ENCODE assay signal across 27 cellular contexts in genomic region chr6:161238076-161238869, GRCh38. TPM values are rescaled to one million over a fixed set of nuclear protein-coding genes. Genes with fewer than 3 reads are reported as not detected.
DNase-seq lines count a peak whose midpoint lies in the region; ATAC-seq and TF ChIP-seq lines count a peak whose summit lies in the region.
"Had no signal": no experiment of that assay in that cellular context is flagged by ENCODE, and none has a peak within 500 bp of the region (broad histone marks: within the 10 kb centered on the region; RNA-seq: fewer than 3 reads in every experiment).

No MANE protein-coding gene starts in this region.

- no peak overlapping the region for H3K18ac ChIP-seq in H9 (ENCODE audit: insufficient read length, low read depth, low read length)

- H3K79me1 ChIP-seq in H9 (ENCODE audit: insufficient read depth, low read depth, low read length, poor library complexity, severe bottlenecking), result peaks cover 6% of the 10 kb centered on the region

- H3K36me3 ChIP-seq in smooth muscle cell (ENCODE audit: low read depth), result no peaks in the 10 kb centered on the region
- H3K36me3 ChIP-seq: neutrophil, thoracic aorta had no signal

- H3K36me3 Mint-ChIP-seq in H9 (ENCODE audit: insufficient read depth in 1 of 3, low read depth in 3 of 3), result peaks cover 6 to 7% (median 7%) of the 10 kb centered on the region in 3 experiments
- H3K36me3 Mint-ChIP-seq in activated T-helper 2 cell treated with anti-CD3 and anti-CD28 coated beads, Interferon-gamma antibody, Interleukin-2, Interleukin-4, amounts not matched to agents 10 μg/mL and 5 μg/mL and 100 μg/mL, durations not matched to agents 14 hours and 24 hours and 36 hours (ENCODE audit: low read depth), result peaks cover 14% of the 10 kb centered on the region
- peaks cover 9% of the 10 kb centered on the region for H3K36me3 Mint-ChIP-seq in activated CD8-positive, alpha-beta memory T cell treated with anti-CD3 and anti-CD28 coated beads, Interleukin-2, amount 10 ng/mL, durations not matched to agents 7 days and 5 days
- H3K36me3 Mint-ChIP-seq in natural killer cell treated with Interleukin-12 subunit alpha and Interleukin-12 subunit beta and Interleukin-15 and Interleukin-18, amount 100 ng/mL, for 72 hours, result peaks cover 11% of the 10 kb centered on the region
- H3K36me3 Mint-ChIP-seq: CD8-positive, alpha-beta T cell had no signal

- peak overlapping the region in 1 of 3 experiments; percentile 50; a peak in 1 of 7 replicates for H3K27ac Mint-ChIP-seq in H9
- H3K27ac Mint-ChIP-seq in activated T-helper 2 cell treated with anti-CD3 and anti-CD28 coated beads, Interferon-gamma antibody, Interleukin-2, Interleukin-4, amounts not matched to agents 10 μg/mL and 5 μg/mL and 100 μg/mL, durations not matched to agents 14 hours and 24 hours and 36 hours, result peak overlapping the region; percentile 4
- no peak overlapping the region for H3K27ac Mint-ChIP-seq in activated CD8-positive, alpha-beta memory T cell treated with anti-CD3 and anti-CD28 coated beads, Interleukin-2, amount 10 ng/mL, durations not matched to agents 7 days and 5 days
- no peak overlapping the region for H3K27ac Mint-ChIP-seq in natural killer cell treated with Interleukin-12 subunit alpha and Interleukin-12 subunit beta and Interleukin-15 and Interleukin-18, amount 100 ng/mL, for 72 hours
- H3K27ac Mint-ChIP-seq: activated CD4-positive, alpha-beta memory T cell treated with anti-CD3 and anti-CD28 coated beads for 36 hours; activated naive CD8-positive, alpha-beta T cell treated with anti-CD3 and anti-CD28 coated beads, Interleukin-2, amount 10 ng/mL, durations not matched to agents 7 days and 5 days; CD8-positive, alpha-beta T cell; stimulated activated naive CD8-positive, alpha-beta T cell treated with anti-CD3 and anti-CD28 coated beads, Interleukin-15, Interleukin-2, amounts not matched to agents 100 ng/mL and 50 ng/mL, for 24 hours had no signal

- DNase-seq in H9 (no peak), fibroblast of mammary gland (ENCODE audit: low read depth) (peak; percentile 44), smooth muscle cell (lab: John Stamatoyannopoulos, UW; ENCODE audit: unreplicated experiment) (no peak), foreskin melanocyte (no peak), NCI-H510A (lab: John Stamatoyannopoulos, UW) (no peak)
- DNase-seq in activated T-helper 2 cell treated with anti-CD3 and anti-CD28 coated beads, Interferon-gamma antibody, Interleukin-2, Interleukin-4, amounts not matched to agents 10 μg/mL and 5 μg/mL and 100 μg/mL, durations not matched to agents 14 hours and 24 hours and 36 hours (ENCODE audit: low spot score), result no peak
- DNase-seq in activated CD8-positive, alpha-beta memory T cell treated with anti-CD3 and anti-CD28 coated beads, Interleukin-2, amount 10 ng/mL, durations not matched to agents 7 days and 5 days, result no peak
- no peak for DNase-seq in natural killer cell treated with Interleukin-12 subunit alpha and Interleukin-12 subunit beta and Interleukin-15 and Interleukin-18, amount 100 ng/mL, for 72 hours (ENCODE audit: low spot score)
- DNase-seq: activated CD4-positive, alpha-beta memory T cell treated with anti-CD3 and anti-CD28 coated beads for 36 hours; activated naive CD8-positive, alpha-beta T cell treated with anti-CD3 and anti-CD28 coated beads, Interleukin-2, amount 10 ng/mL, durations not matched to agents 7 days and 5 days; AML-193; CD8-positive, alpha-beta T cell; DMS 273 treated with DMSO at 0.1 percent for 48 hours; hippocampal formation; KG1; mesenchymal stem cell; NCI-H1417; NCI-H2081 treated with DMSO at 0.1 percent for 48 hours; NCI-H345; NCI-H774; psoas muscle; stimulated activated CD4-positive, alpha-beta T cell treated with anti-CD3 and anti-CD28 coated beads, Interleukin-15, amount 100 ng/mL, for 24 hours; T-helper 1 cell had no signal

- no peak overlapping the region for H4K8ac ChIP-seq in H9 (replicated peaks; ENCODE audit: insufficient read length, low read depth, low read length)

- no peak overlapping the region for H3K4ac ChIP-seq in H9 (ENCODE audit: low read depth, low read length)

- ATAC-seq in activated CD8-positive, alpha-beta memory T cell treated with anti-CD3 and anti-CD28 coated beads, Interleukin-2, amount 10 ng/mL, durations not matched to agents 7 days and 5 days, result no peak
- no peak for ATAC-seq in natural killer cell treated with Interleukin-12 subunit alpha and Interleukin-12 subunit beta and Interleukin-15 and Interleukin-18, amount 100 ng/mL, for 72 hours
- ATAC-seq: CD8-positive, alpha-beta T cell; psoas muscle had no signal

- H3K27me3 Mint-ChIP-seq in H9 (ENCODE audit: low read depth), result no peaks in the 10 kb centered on the region
- no peaks in the 10 kb centered on the region for H3K27me3 Mint-ChIP-seq in activated T-helper 2 cell treated with anti-CD3 and anti-CD28 coated beads, Interferon-gamma antibody, Interleukin-2, Interleukin-4, amounts not matched to agents 10 μg/mL and 5 μg/mL and 100 μg/mL, durations not matched to agents 14 hours and 24 hours and 36 hours (ENCODE audit: low read depth)
- no peaks in the 10 kb centered on the region for H3K27me3 Mint-ChIP-seq in activated CD8-positive, alpha-beta memory T cell treated with anti-CD3 and anti-CD28 coated beads, Interleukin-2, amount 10 ng/mL, durations not matched to agents 7 days and 5 days
- H3K27me3 Mint-ChIP-seq in natural killer cell treated with Interleukin-12 subunit alpha and Interleukin-12 subunit beta and Interleukin-15 and Interleukin-18, amount 100 ng/mL, for 72 hours, result peaks cover 0 to 12% of the 10 kb centered on the region in 2 donors
- H3K27me3 Mint-ChIP-seq: activated CD4-positive, alpha-beta memory T cell treated with anti-CD3 and anti-CD28 coated beads for 36 hours; activated naive CD8-positive, alpha-beta T cell treated with anti-CD3 and anti-CD28 coated beads, Interleukin-2, amount 10 ng/mL, durations not matched to agents 7 days and 5 days; stimulated activated naive CD8-positive, alpha-beta T cell treated with anti-CD3 and anti-CD28 coated beads, Interleukin-15, Interleukin-2, amounts not matched to agents 100 ng/mL and 50 ng/mL, for 24 hours had no signal

- WGBS in H9 (ENCODE audit: extremely low coverage, insufficient read length, low lambda C conversion rate), result no CpG with 5 or more reads among the region's 10 CpGs
- 55% methylated on average over 10 of the region's 10 CpGs for WGBS in smooth muscle cell (ENCODE audit: low lambda C conversion rate)

- H3K4me1 ChIP-seq in H9 (ENCODE audit: insufficient read depth, low read length), result 0 out of 2 replicates have a peak, but pooled peaks cover 2% of the 10 kb centered on the region
- H3K4me1 ChIP-seq in smooth muscle cell (ENCODE audit: low read depth), result peaks cover 13% of the 10 kb centered on the region
- H3K4me1 ChIP-seq: psoas muscle had no signal

- H3K9me3 Mint-ChIP-seq in H9, result no peaks in the 10 kb centered on the region
- peaks cover 12% of the 10 kb centered on the region for H3K9me3 Mint-ChIP-seq in activated T-helper 2 cell treated with anti-CD3 and anti-CD28 coated beads, Interferon-gamma antibody, Interleukin-2, Interleukin-4, amounts not matched to agents 10 μg/mL and 5 μg/mL and 100 μg/mL, durations not matched to agents 14 hours and 24 hours and 36 hours
- no peaks in the 10 kb centered on the region for H3K9me3 Mint-ChIP-seq in activated CD8-positive, alpha-beta memory T cell treated with anti-CD3 and anti-CD28 coated beads, Interleukin-2, amount 10 ng/mL, durations not matched to agents 7 days and 5 days (ENCODE audit: low read depth)
- H3K9me3 Mint-ChIP-seq in natural killer cell treated with Interleukin-12 subunit alpha and Interleukin-12 subunit beta and Interleukin-15 and Interleukin-18, amount 100 ng/mL, for 72 hours, result no peaks in the 10 kb centered on the region
- H3K9me3 Mint-ChIP-seq: activated CD4-positive, alpha-beta memory T cell treated with anti-CD3 and anti-CD28 coated beads for 36 hours; activated naive CD8-positive, alpha-beta T cell treated with anti-CD3 and anti-CD28 coated beads, Interleukin-2, amount 10 ng/mL, durations not matched to agents 7 days and 5 days; CD8-positive, alpha-beta T cell; stimulated activated naive CD8-positive, alpha-beta T cell treated with anti-CD3 and anti-CD28 coated beads, Interleukin-15, Interleukin-2, amounts not matched to agents 100 ng/mL and 50 ng/mL, for 24 hours had no signal

- no peak overlapping the region for H3K4me3 Mint-ChIP-seq in H9
- no peak overlapping the region for H3K4me3 Mint-ChIP-seq in activated T-helper 2 cell treated with anti-CD3 and anti-CD28 coated beads, Interferon-gamma antibody, Interleukin-2, Interleukin-4, amounts not matched to agents 10 μg/mL and 5 μg/mL and 100 μg/mL, durations not matched to agents 14 hours and 24 hours and 36 hours (ENCODE audit: low read depth)
- no peak overlapping the region for H3K4me3 Mint-ChIP-seq in activated CD8-positive, alpha-beta memory T cell treated with anti-CD3 and anti-CD28 coated beads, Interleukin-2, amount 10 ng/mL, durations not matched to agents 7 days and 5 days
- H3K4me3 Mint-ChIP-seq in natural killer cell treated with Interleukin-12 subunit alpha and Interleukin-12 subunit beta and Interleukin-15 and Interleukin-18, amount 100 ng/mL, for 72 hours, result no peak overlapping the region
- H3K4me3 Mint-ChIP-seq: activated CD4-positive, alpha-beta memory T cell treated with anti-CD3 and anti-CD28 coated beads for 36 hours; activated naive CD8-positive, alpha-beta T cell treated with anti-CD3 and anti-CD28 coated beads, Interleukin-2, amount 10 ng/mL, durations not matched to agents 7 days and 5 days; CD8-positive, alpha-beta T cell; stimulated activated naive CD8-positive, alpha-beta T cell treated with anti-CD3 and anti-CD28 coated beads, Interleukin-15, Interleukin-2, amounts not matched to agents 100 ng/mL and 50 ng/mL, for 24 hours had no signal

- intact Hi-C loops in activated T-helper 2 cell treated with anti-CD3 and anti-CD28 coated beads, Interferon-gamma antibody, Interleukin-2, Interleukin-4, amounts not matched to agents 10 μg/mL and 5 μg/mL and 100 μg/mL, durations not matched to agents 14 hours and 24 hours and 36 hours (cut with micrococcal nuclease), result loop anchor here (1.0 kb wide), 1 partner anchor 9 kb away; no protein-coding TSS in a partner anchor

- H4K20me1 ChIP-seq in H9 (ENCODE audit: control insufficient read depth, insufficient read depth, insufficient read length), result no peaks in the 10 kb centered on the region
- H4K20me1 ChIP-seq in smooth muscle cell (ENCODE audit: low read depth), result no peaks in the 10 kb centered on the region

- H2BK20ac ChIP-seq in H9 (ENCODE audit: low read depth, low read length, poor library complexity, severe bottlenecking), result no peak overlapping the region

- H3K56ac ChIP-seq in H9 (ENCODE audit: insufficient read length, low read depth, low read length), result no peak overlapping the region

- peaks cover 26% of the 10 kb centered on the region for H3F3A ChIP-seq in smooth muscle cell (ENCODE audit: low read depth)

- no peak overlapping the region for H3T11ph ChIP-seq in H9 (ENCODE audit: low read length)

- H2BK15ac ChIP-seq in H9 (ENCODE audit: low read depth, low read length), result no peak overlapping the region

- H3K9me3 ChIP-seq in H9 (ENCODE audit: control insufficient read depth, low read depth, low read length) (no peaks in the 10 kb centered on the region), smooth muscle cell (replicated peaks; ENCODE audit: low read depth) (no peaks in the 10 kb centered on the region)
- H3K9me3 ChIP-seq: neutrophil, psoas muscle, thoracic aorta had no signal

- H3K23me2 ChIP-seq in H9 (ENCODE audit: insufficient read length, low read depth, low read length, poor library complexity, severe bottlenecking), result no peaks in the 10 kb centered on the region

- H2BK12ac ChIP-seq in H9 (ENCODE audit: insufficient read length, low read depth, low read length), result no peak overlapping the region

- H2BK5ac ChIP-seq in H9 (ENCODE audit: insufficient read length, low read length), result no peak overlapping the region

- TF ChIP-seq CTCF in H9 (conservative IDR thresholded peaks at IDR 0.05), result 0 out of 3 replicates have a peak, but pooled peaks have one; percentile 10
- TF ChIP-seq CTCF in fibroblast of mammary gland (conservative IDR thresholded peaks at IDR 0.05; ENCODE audit: control insufficient read depth, insufficient read depth, low read depth, low read length), result no peak
- no peak for TF ChIP-seq CTCF in smooth muscle cell (IDR thresholded peaks at IDR 0.05; ENCODE audit: borderline replicate concordance, insufficient read depth, poor library complexity, severe bottlenecking)

- H3K4me3 ChIP-seq in fibroblast of mammary gland (ENCODE audit: control insufficient read depth, low read depth, low read length) (no peak overlapping the region), smooth muscle cell (no peak overlapping the region)
- H3K4me3 ChIP-seq: psoas muscle, thoracic aorta had no signal

- no peak overlapping the region for H4K5ac ChIP-seq in H9 (ENCODE audit: insufficient read length, low read depth, low read length)

- H3K4me2 ChIP-seq in H9 (ENCODE audit: insufficient read depth, insufficient read length, low read length), result no peak overlapping the region
- H3K4me2 ChIP-seq in smooth muscle cell, result no peak overlapping the region

- H3K23ac ChIP-seq in H9 (ENCODE audit: insufficient read length, low read depth, low read length), result no peak overlapping the region

- no peak overlapping the region for H2AFZ ChIP-seq in H9 (ENCODE audit: low read length)
- no peak overlapping the region for H2AFZ ChIP-seq in smooth muscle cell (ENCODE audit: low read depth)

- H3K79me2 ChIP-seq in H9 (ENCODE audit: insufficient read depth, low read length) (no peaks in the 10 kb centered on the region; the same call in 1 of the 2 replicates), smooth muscle cell (ENCODE audit: low read depth) (peaks cover 86% of the 10 kb centered on the region)

- no peak overlapping the region for H3K14ac ChIP-seq in H9 (ENCODE audit: insufficient read depth, low read length)

- no peak overlapping the region for H4K91ac ChIP-seq in H9 (ENCODE audit: insufficient read length, low read depth, low read length)

- no peak overlapping the region for H2BK120ac ChIP-seq in H9 (ENCODE audit: low read depth, low read length, poor library complexity, severe bottlenecking)

- H2AK5ac ChIP-seq in H9 (ENCODE audit: insufficient read length, low read length), result no peak overlapping the region

- peaks cover 48 to 65% of the 10 kb centered on the region in 2 experiments for H3K4me1 Mint-ChIP-seq in H9
- H3K4me1 Mint-ChIP-seq in activated T-helper 2 cell treated with anti-CD3 and anti-CD28 coated beads, Interferon-gamma antibody, Interleukin-2, Interleukin-4, amounts not matched to agents 10 μg/mL and 5 μg/mL and 100 μg/mL, durations not matched to agents 14 hours and 24 hours and 36 hours (ENCODE audit: low read depth), result peaks cover 22% of the 10 kb centered on the region
- peaks cover 13% of the 10 kb centered on the region for H3K4me1 Mint-ChIP-seq in activated CD8-positive, alpha-beta memory T cell treated with anti-CD3 and anti-CD28 coated beads, Interleukin-2, amount 10 ng/mL, durations not matched to agents 7 days and 5 days
- H3K4me1 Mint-ChIP-seq in natural killer cell treated with Interleukin-12 subunit alpha and Interleukin-12 subunit beta and Interleukin-15 and Interleukin-18, amount 100 ng/mL, for 72 hours (ENCODE audit: low read depth in 2 of 2), result peaks cover 25 to 31% of the 10 kb centered on the region in 2 donors

- CTCF ChIA-PET in activated CD8-positive, alpha-beta memory T cell treated with anti-CD3 and anti-CD28 coated beads, Interleukin-2, amount 10 ng/mL, durations not matched to agents 7 days and 5 days (lab: Charles Lee), result no interaction called here

- H3K9ac ChIP-seq in H9 (ENCODE audit: extremely low read depth, insufficient read length, low read length), result no peak overlapping the region
- H3K9ac ChIP-seq in smooth muscle cell (ENCODE audit: low read depth), result no peak overlapping the region

- H3K27ac ChIP-seq in H9 (ENCODE audit: insufficient read length, low read depth, low read length), result no peak overlapping the region
- peak overlapping the region; percentile 40 for H3K27ac ChIP-seq in smooth muscle cell (ENCODE audit: low read depth)
- H3K27ac ChIP-seq: neutrophil, psoas muscle, RWPE1, thoracic aorta had no signal

- no peaks in the 10 kb centered on the region for H3K27me3 ChIP-seq in H9 (ENCODE audit: insufficient read depth, low read length)
- H3K27me3 ChIP-seq in smooth muscle cell (ENCODE audit: low read depth), result no peaks in the 10 kb centered on the region
- H3K27me3 ChIP-seq: neutrophil had no signal

RNA-seq across cellular contexts. Expression of gene AGPAT4, which starts 35.6 kb away (rescaled TPM):
- total RNA-seq in H9 (2021), result 19.5 and 22.0 TPM in 2 replicates
- 7.3 and 7.5 TPM in 2 replicates for total RNA-seq in activated T-helper 2 cell treated with anti-CD3 and anti-CD28 coated beads, Interferon-gamma antibody, Interleukin-2, Interleukin-4, amounts not matched to agents 10 μg/mL and 5 μg/mL and 100 μg/mL, durations not matched to agents 14 hours and 24 hours and 36 hours
- 49.3 and 51.8 TPM in 2 replicates for total RNA-seq in smooth muscle cell
- polyA plus RNA-seq in smooth muscle cell, result 41.5 and 51.4 TPM in 2 replicates
- 1 to 10 TPM; 3.1 to 4.1 TPM for total RNA-seq in activated CD8-positive, alpha-beta memory T cell treated with anti-CD3 and anti-CD28 coated beads, Interleukin-2, amount 10 ng/mL, durations not matched to agents 7 days and 5 days
- 10 to 100 TPM in 1 of 2 donors, 1 to 10 TPM in 1; 7.6 to 12.1 TPM for total RNA-seq in natural killer cell treated with Interleukin-12 subunit alpha and Interleukin-12 subunit beta and Interleukin-15 and Interleukin-18, amount 100 ng/mL, for 72 hours
